In genomic region chr16:25060920-25061319, GRCh38 we compare ENCODE assay signal across 9 cellular contexts. TPM values are rescaled to one million over a fixed set of nuclear protein-coding genes. Genes with fewer than 3 reads are reported as not detected.
A peak's percentile ranks its signal among the peaks of the same experiment; 100 is the strongest.
DNase-seq lines count a peak whose midpoint lies in the region; ATAC-seq lines count a peak whose summit lies in the region.
"Had no signal": no experiment of that assay in that cellular context is flagged by ENCODE, and none has a peak within 500 bp of the region (broad histone marks: within the 10 kb centered on the region; RNA-seq: fewer than 3 reads in every experiment).

No MANE protein-coding gene starts in this region.

- DNase-seq in activated CD4-positive, alpha-beta T cell treated with anti-CD3 and anti-CD28 coated beads, Interleukin-2, amount 10 ng/mL, durations not matched to agents 24 days and 14 days: peak; percentile 83
- no peak for DNase-seq in activated CD4-positive, alpha-beta T cell treated with anti-CD3 and anti-CD28 coated beads, Interleukin-2, amount 50 U/mL, for 48 hours
- DNase-seq in MV-4-11 (lab: John Stamatoyannopoulos, UW) (peak; percentile 97), sciatic nerve (ENCODE audit: low spot score) (no peak), cerebellum (ENCODE audit: low spot score) (no peak)
- DNase-seq in activated T-helper 2 cell treated with anti-CD3 and anti-CD28 coated beads, Interferon-gamma antibody, Interleukin-2, Interleukin-4, amounts not matched to agents 10 μg/mL and 5 μg/mL and 100 μg/mL, durations not matched to agents 14 hours and 24 hours and 36 hours (ENCODE audit: low spot score): no peak

- H3K27ac Mint-ChIP-seq in activated CD4-positive, alpha-beta T cell treated with anti-CD3 and anti-CD28 coated beads, Interleukin-2, amount 10 ng/mL, durations not matched to agents 24 days and 14 days: peak overlapping the region; percentile 82
- H3K27ac Mint-ChIP-seq in activated T-helper 2 cell treated with anti-CD3 and anti-CD28 coated beads, Interferon-gamma antibody, Interleukin-2, Interleukin-4, amounts not matched to agents 10 μg/mL and 5 μg/mL and 100 μg/mL, durations not matched to agents 14 hours and 24 hours and 36 hours: peak overlapping the region; percentile 72

- no peaks in the 10 kb centered on the region for H3K9me3 Mint-ChIP-seq in activated CD4-positive, alpha-beta T cell treated with anti-CD3 and anti-CD28 coated beads, Interleukin-2, amount 10 ng/mL, durations not matched to agents 24 days and 14 days
- no peaks in the 10 kb centered on the region for H3K9me3 Mint-ChIP-seq in activated T-helper 2 cell treated with anti-CD3 and anti-CD28 coated beads, Interferon-gamma antibody, Interleukin-2, Interleukin-4, amounts not matched to agents 10 μg/mL and 5 μg/mL and 100 μg/mL, durations not matched to agents 14 hours and 24 hours and 36 hours

- intact Hi-C loops in activated CD4-positive, alpha-beta T cell treated with anti-CD3 and anti-CD28 coated beads, Interleukin-2, amount 10 ng/mL, durations not matched to agents 24 days and 14 days (cut with micrococcal nuclease): loop anchor here (10.0 kb wide), 1 partner anchor 194 kb away; the partner anchor contains the start of gene ZKSCAN2
- intact Hi-C loops in activated T-helper 2 cell treated with anti-CD3 and anti-CD28 coated beads, Interferon-gamma antibody, Interleukin-2, Interleukin-4, amounts not matched to agents 10 μg/mL and 5 μg/mL and 100 μg/mL, durations not matched to agents 14 hours and 24 hours and 36 hours (cut with micrococcal nuclease): no loop called here
- intact Hi-C loops in sciatic nerve (cut with DNase I): loop anchor here (10.0 kb wide), 1 partner anchor 164 kb away; no protein-coding TSS in a partner anchor

- H3K4me3 Mint-ChIP-seq in activated CD4-positive, alpha-beta T cell treated with anti-CD3 and anti-CD28 coated beads, Interleukin-2, amount 10 ng/mL, durations not matched to agents 24 days and 14 days: peak overlapping the region; percentile 61
- H3K4me3 Mint-ChIP-seq in activated T-helper 2 cell treated with anti-CD3 and anti-CD28 coated beads, Interferon-gamma antibody, Interleukin-2, Interleukin-4, amounts not matched to agents 10 μg/mL and 5 μg/mL and 100 μg/mL, durations not matched to agents 14 hours and 24 hours and 36 hours (ENCODE audit: low read depth): no peak overlapping the region

- H3K4me1 Mint-ChIP-seq in activated CD4-positive, alpha-beta T cell treated with anti-CD3 and anti-CD28 coated beads, Interleukin-2, amount 10 ng/mL, durations not matched to agents 24 days and 14 days: peaks cover 44% of the 10 kb centered on the region
- H3K4me1 Mint-ChIP-seq in activated T-helper 2 cell treated with anti-CD3 and anti-CD28 coated beads, Interferon-gamma antibody, Interleukin-2, Interleukin-4, amounts not matched to agents 10 μg/mL and 5 μg/mL and 100 μg/mL, durations not matched to agents 14 hours and 24 hours and 36 hours (ENCODE audit: low read depth): peaks cover 42% of the 10 kb centered on the region

- no peaks in the 10 kb centered on the region for H3K36me3 Mint-ChIP-seq in activated CD4-positive, alpha-beta T cell treated with anti-CD3 and anti-CD28 coated beads, Interleukin-2, amount 10 ng/mL, durations not matched to agents 24 days and 14 days (ENCODE audit: low read depth)
- H3K36me3 Mint-ChIP-seq in activated T-helper 2 cell treated with anti-CD3 and anti-CD28 coated beads, Interferon-gamma antibody, Interleukin-2, Interleukin-4, amounts not matched to agents 10 μg/mL and 5 μg/mL and 100 μg/mL, durations not matched to agents 14 hours and 24 hours and 36 hours (ENCODE audit: low read depth): no peaks in the 10 kb centered on the region

- no peaks in the 10 kb centered on the region for H3K27me3 Mint-ChIP-seq in activated CD4-positive, alpha-beta T cell treated with anti-CD3 and anti-CD28 coated beads, Interleukin-2, amount 10 ng/mL, durations not matched to agents 24 days and 14 days
- no peaks in the 10 kb centered on the region for H3K27me3 Mint-ChIP-seq in activated T-helper 2 cell treated with anti-CD3 and anti-CD28 coated beads, Interferon-gamma antibody, Interleukin-2, Interleukin-4, amounts not matched to agents 10 μg/mL and 5 μg/mL and 100 μg/mL, durations not matched to agents 14 hours and 24 hours and 36 hours (ENCODE audit: low read depth)

- peak; percentile 48 for ATAC-seq in sciatic nerve
- no peak for ATAC-seq in HG02588 (IDR thresholded peaks at IDR 0.05; ENCODE audit: unreplicated experiment)
- no peak for ATAC-seq in HG03139 (IDR thresholded peaks at IDR 0.05; ENCODE audit: unreplicated experiment)
- ATAC-seq: HCT116 had no signal

RNA-seq across cellular contexts. Expression of gene ARHGAP17, which starts 45.8 kb away (rescaled TPM):
- total RNA-seq in activated CD4-positive, alpha-beta T cell treated with anti-CD3 and anti-CD28 coated beads, Interleukin-2, amount 10 ng/mL, durations not matched to agents 24 days and 14 days: 74.0 and 74.9 TPM in 2 replicates
- total RNA-seq in activated T-helper 2 cell treated with anti-CD3 and anti-CD28 coated beads, Interferon-gamma antibody, Interleukin-2, Interleukin-4, amounts not matched to agents 10 μg/mL and 5 μg/mL and 100 μg/mL, durations not matched to agents 14 hours and 24 hours and 36 hours: 75.4 and 84.4 TPM in 2 replicates
- total RNA-seq in sciatic nerve (130 TPM), cerebellum (38.8 TPM)

RNA-seq across cellular contexts. Expression of gene LCMT1, which starts 50.6 kb away (rescaled TPM):
- 32.8 and 38.7 TPM in 2 replicates for total RNA-seq in activated CD4-positive, alpha-beta T cell treated with anti-CD3 and anti-CD28 coated beads, Interleukin-2, amount 10 ng/mL, durations not matched to agents 24 days and 14 days
- total RNA-seq in activated T-helper 2 cell treated with anti-CD3 and anti-CD28 coated beads, Interferon-gamma antibody, Interleukin-2, Interleukin-4, amounts not matched to agents 10 μg/mL and 5 μg/mL and 100 μg/mL, durations not matched to agents 14 hours and 24 hours and 36 hours: 34.1 and 38.6 TPM in 2 replicates
- 32.7 TPM for total RNA-seq in sciatic nerve
- total RNA-seq in cerebellum: 29.6 TPM

Comparison
In these comparisons a context has a peak if more than half of its experiments do, and no peak if none do; other contexts are left out.
1. DNase-seq: peak in activated CD4-positive, alpha-beta T cell treated with anti-CD3 and anti-CD28 coated beads, Interleukin-2, amount 10 ng/mL, durations not matched to agents 24 days and 14 days (single experiment) and MV-4-11 (single experiment); none in activated CD4-positive, alpha-beta T cell treated with anti-CD3 and anti-CD28 coated beads, Interleukin-2, amount 50 U/mL, for 48 hours (0 of 2), activated T-helper 2 cell treated with anti-CD3 and anti-CD28 coated beads, Interferon-gamma antibody, Interleukin-2, Interleukin-4, amounts not matched to agents 10 μg/mL and 5 μg/mL and 100 μg/mL, durations not matched to agents 14 hours and 24 hours and 36 hours (single experiment), sciatic nerve (single experiment) and cerebellum (single experiment).